2 cellular contexts compared by ENCODE assay signal in genomic region chr1:68188060-68188538, GRCh38.
TF ChIP-seq lines count a peak whose summit lies in the region.

No MANE protein-coding gene starts in this region.

TF ChIP-seq in IMR-90, 13 proteins besides CTCF, POLR2A, EP300 and RAD21:
- 0 out of 2 replicates have a peak, but pooled peaks have one; percentile 11 for TF ChIP-seq BHLHE40 (IDR thresholded peaks at IDR 0.05; ENCODE audit: low read depth, low read length)
- TF ChIP-seq MAZ (IDR thresholded peaks at IDR 0.05; ENCODE audit: borderline replicate concordance, low read depth, low read length) = 0 out of 2 replicates have a peak, but pooled peaks have one; percentile 19
- TF ChIP-seq MAFK (IDR thresholded peaks at IDR 0.05; ENCODE audit: low read depth, low read length) = no peak
- peak; percentile 68 for TF ChIP-seq FOS (IDR thresholded peaks at IDR 0.05; ENCODE audit: low read depth, low read length)
- peak; percentile 21; the same call in 1 of the 2 replicates for TF ChIP-seq USF2 (IDR thresholded peaks at IDR 0.05; ENCODE audit: low read depth, low read length)
- no peak for TF ChIP-seq ELK1 (IDR thresholded peaks at IDR 0.05; ENCODE audit: borderline replicate concordance, low read depth, low read length)
- peak; percentile 17 for TF ChIP-seq RCOR1 (IDR thresholded peaks at IDR 0.05; ENCODE audit: insufficient replicate concordance, low read length)
- peak; percentile 79 for TF ChIP-seq CEBPB (IDR thresholded peaks at IDR 0.05; ENCODE audit: low read depth, low read length)
- no peak for TF ChIP-seq CHD1 (IDR thresholded peaks at IDR 0.05; ENCODE audit: low read depth, low read length)

TF ChIP-seq in WTC11, 78 proteins besides CTCF, POLR2A, EP300 and RAD21:
- no peak for TF ChIP-seq IRF2 (CRISPR knock-in tag; IDR thresholded peaks at IDR 0.05; ENCODE audit: borderline replicate concordance, low read depth)
- no peak for TF ChIP-seq GRHL2 (CRISPR knock-in tag; IDR thresholded peaks at IDR 0.05; ENCODE audit: insufficient replicate concordance, severe bottlenecking)
- no peak for TF ChIP-seq RORB (CRISPR knock-in tag; IDR thresholded peaks at IDR 0.05)
- no peak for TF ChIP-seq HMGXB4 (CRISPR knock-in tag; IDR thresholded peaks at IDR 0.05)
- no peak for TF ChIP-seq GTF2I (CRISPR knock-in tag; conservative IDR thresholded peaks at IDR 0.05)
- no peak for TF ChIP-seq ZNF671 (CRISPR knock-in tag; IDR thresholded peaks at IDR 0.05)
- TF ChIP-seq ATF6 (CRISPR knock-in tag; IDR thresholded peaks at IDR 0.05) = no peak
- no peak for TF ChIP-seq E2F4 (CRISPR knock-in tag; IDR thresholded peaks at IDR 0.05; ENCODE audit: borderline replicate concordance, low read depth)
- TF ChIP-seq ZNF396 (CRISPR knock-in tag; IDR thresholded peaks at IDR 0.05; ENCODE audit: borderline replicate concordance) = no peak
- no peak for TF ChIP-seq IRF1 (CRISPR knock-in tag; IDR thresholded peaks at IDR 0.05)
- TF ChIP-seq SOX15 (CRISPR knock-in tag; IDR thresholded peaks at IDR 0.05) = no peak
- no peak for TF ChIP-seq E2F1 (CRISPR knock-in tag; IDR thresholded peaks at IDR 0.05)
- no peak for TF ChIP-seq TEAD1 (CRISPR knock-in tag; IDR thresholded peaks at IDR 0.05)
- no peak for TF ChIP-seq ATF1 (CRISPR knock-in tag; IDR thresholded peaks at IDR 0.05)
TF ChIP-seq in WTC11: peak in this region for 0.
